ENCODE assay signal across 3 cellular contexts in genomic region chr2:186798604-186799003, GRCh38. TPM values are rescaled to one million over a fixed set of nuclear protein-coding genes. Genes with fewer than 3 reads are reported as not detected.
"Had no signal": no experiment of that assay in that cellular context is flagged by ENCODE, and none has a peak within 500 bp of the region (broad histone marks: within the 10 kb centered on the region; RNA-seq: fewer than 3 reads in every experiment).

No MANE protein-coding gene starts in this region.

RNA-seq across cellular contexts. Expression of gene ZSWIM2, which starts 50.4 kb away (rescaled TPM):
- total RNA-seq: M059J, MCF 10A, NCI-H460 had no signal
